In genomic region chr11:110973401-110973980, GRCh38 we compare ENCODE assay signal across 21 cellular contexts.
DNase-seq lines count a peak whose midpoint lies in the region; ATAC-seq, FAIRE-seq and TF ChIP-seq lines count a peak whose summit lies in the region.
"Had no signal": no experiment of that assay in that cellular context is flagged by ENCODE, and none has a peak within 500 bp of the region (broad histone marks: within the 10 kb centered on the region; RNA-seq: fewer than 3 reads in every experiment).

No MANE protein-coding gene starts in this region.

- H3K4me2 ChIP-seq in GM23338, result no peak overlapping the region

- no peaks in the 10 kb centered on the region for H3K9me3 Mint-ChIP-seq in GM23338
- H3K9me3 Mint-ChIP-seq: CD4-positive, alpha-beta T cell; T-helper 1 cell treated with Interleukin-12 subunit alpha and Interleukin-12 subunit beta and Interleukin-4 antibody, amounts not matched to agents 30 μg/mL and 1 μg/mL, for 36 hours had no signal

- H3K36me3 ChIP-seq in ACC112 (ENCODE audit: insufficient read depth, low read length), result no peaks in the 10 kb centered on the region
- H3K36me3 ChIP-seq in GM23338 (ENCODE audit: insufficient read depth), result no peaks in the 10 kb centered on the region
- no peaks in the 10 kb centered on the region for H3K36me3 ChIP-seq in bronchial epithelial cell (ENCODE audit: control insufficient read depth, insufficient read depth, low read length)
- no peaks in the 10 kb centered on the region for H3K36me3 ChIP-seq in psoas muscle (ENCODE audit: insufficient read depth in 1 of 2, low read depth in 1 of 2)
- H3K36me3 ChIP-seq in colonic mucosa, result no peaks in the 10 kb centered on the region

- TF ChIP-seq CTCF in GM23338 (conservative IDR thresholded peaks at IDR 0.05; ENCODE audit: low read depth in 2 of 2) (no peak), bronchial epithelial cell (IDR thresholded peaks at IDR 0.05; ENCODE audit: insufficient read depth, low read length, severe bottlenecking) (no peak), psoas muscle (IDR thresholded peaks at IDR 0.05) (no peak), colonic mucosa (IDR thresholded peaks at IDR 0.05) (no peak)

- no peak for DNase-seq in GM23338 (ENCODE audit: low spot score)
- DNase-seq in bronchial epithelial cell (ENCODE audit: low read depth), result no peak
- no peak for DNase-seq in psoas muscle
- DNase-seq in colonic mucosa, result no peak
- DNase-seq in occipital lobe (lab: John Stamatoyannopoulos, UW), result no peak
- DNase-seq: CD4-positive, alpha-beta T cell; COR-L47; DMS 273 treated with DMSO at 0.1 percent for 48 hours; DMS79 treated with DMSO at 0.1 percent for 48 hours; NCI-H1417; NCI-H1694 treated with DMSO at 0.1 percent for 48 hours; NCI-H510A treated with DMSO at 0.1 percent for 48 hours; NCI-H82; Right ventricle myocardium superior had no signal

- H3K27me3 Mint-ChIP-seq in GM23338 (ENCODE audit: insufficient read depth, low read depth, poor library complexity), result peaks cover 4% of the 10 kb centered on the region

- H3K36me3 Mint-ChIP-seq in GM23338 (ENCODE audit: low read depth), result no peaks in the 10 kb centered on the region

- H4K20me1 ChIP-seq in GM23338 (replicated peaks; ENCODE audit: insufficient read depth), result no peaks in the 10 kb centered on the region

- peaks cover 25% of the 10 kb centered on the region for H3K4me1 ChIP-seq in ACC112 (ENCODE audit: control insufficient read depth, insufficient read depth, low read length, unreplicated experiment)
- no peaks in the 10 kb centered on the region for H3K4me1 ChIP-seq in GM23338 (ENCODE audit: insufficient read depth)
- H3K4me1 ChIP-seq in psoas muscle, result no peaks in the 10 kb centered on the region
- H3K4me1 ChIP-seq in colonic mucosa, result no peaks in the 10 kb centered on the region
- H3K4me1 ChIP-seq: A549 had no signal

- no peaks in the 10 kb centered on the region for H3F3A ChIP-seq in GM23338 (replicated peaks; ENCODE audit: low read depth)

- H2AFZ ChIP-seq in ACC112 (ENCODE audit: low read length, unreplicated experiment) (peak overlapping the region; percentile 17), GM23338 (peak overlapping the region; percentile 67; the same call in 1 of the 2 replicates)

- H3K27ac Mint-ChIP-seq in GM23338, result no peak overlapping the region
- H3K27ac Mint-ChIP-seq: CD4-positive, alpha-beta T cell; IgD-negative memory B cell; T-helper 1 cell treated with Interleukin-12 subunit alpha and Interleukin-12 subunit beta and Interleukin-4 antibody, amounts not matched to agents 30 μg/mL and 1 μg/mL, for 36 hours had no signal

- H3K79me2 ChIP-seq in ACC112 (ENCODE audit: control insufficient read depth, insufficient read depth, low read length, unreplicated experiment) (no peaks in the 10 kb centered on the region), GM23338 (replicated peaks; ENCODE audit: insufficient read depth) (no peaks in the 10 kb centered on the region)

- H3K9me2 ChIP-seq in GM23338 (ENCODE audit: insufficient read depth), result peaks cover 8% of the 10 kb centered on the region; the same call in 1 of the 2 replicates

- no peak for TF ChIP-seq POLR2A in GM18505 (IDR thresholded peaks at IDR 0.05; ENCODE audit: borderline replicate concordance, extremely low read depth, insufficient read depth, insufficient read length)

- H3K4me1 Mint-ChIP-seq in GM23338, result no peaks in the 10 kb centered on the region; the same call in 2 of the 3 replicates

- 31 to 41% (median 33%) methylated on average over 2 of the region's 2 CpGs for WGBS in psoas muscle, 3 donors

- H3K27me3 ChIP-seq in ACC112 (ENCODE audit: insufficient read depth, low read length) (no peaks in the 10 kb centered on the region), GM23338 (ENCODE audit: insufficient read depth) (no peaks in the 10 kb centered on the region), bronchial epithelial cell (ENCODE audit: control insufficient read depth, insufficient read depth, low read length) (no peaks in the 10 kb centered on the region), psoas muscle (ENCODE audit: insufficient read depth in 3 of 3, low read length in 2 of 3) (no peaks in the 10 kb centered on the region), colonic mucosa (no peaks in the 10 kb centered on the region)

- peak; percentile 50 for FAIRE-seq in bronchial epithelial cell (lab: Jason Lieb, UNC)
- FAIRE-seq: A549, GM18507, H1 had no signal

- H3K9me3 ChIP-seq in psoas muscle, result peaks cover 3% of the 10 kb centered on the region
- no peaks in the 10 kb centered on the region for H3K9me3 ChIP-seq in colonic mucosa
- H3K9me3 ChIP-seq: A549 had no signal

- H3K27ac ChIP-seq in ACC112 (ENCODE audit: low read depth, low read length) (peak overlapping the region; percentile 70), GM23338 (ENCODE audit: low read depth) (no peak overlapping the region), psoas muscle (no peak overlapping the region), colonic mucosa (no peak overlapping the region)
- H3K27ac ChIP-seq: A549 had no signal

- H3K9ac ChIP-seq in colonic mucosa (ENCODE audit: low read depth in 2 of 2, low read length in 2 of 2), result no peak overlapping the region

- intact Hi-C loops in psoas muscle (cut with DNase I), result no loop called here
- intact Hi-C loops in colonic mucosa (cut with DNase I), result no loop called here

- ATAC-seq in GM23338 (no peak), psoas muscle (peak; percentile 49 to 88 (median 62)), GM18505 (IDR thresholded peaks at IDR 0.05; ENCODE audit: unreplicated experiment) (no peak)

- H3K4me3 ChIP-seq in ACC112 (ENCODE audit: low read depth, low read length) (no peak overlapping the region), GM23338 (no peak overlapping the region), bronchial epithelial cell (ENCODE audit: low read depth, low read length) (no peak overlapping the region), psoas muscle (no peak overlapping the region), colonic mucosa (no peak overlapping the region)
- H3K4me3 ChIP-seq: A549 had no signal

- no peak overlapping the region for H3K4me3 Mint-ChIP-seq in GM23338
- H3K4me3 Mint-ChIP-seq: CD4-positive, alpha-beta T cell; IgD-negative memory B cell; T-helper 1 cell treated with Interleukin-12 subunit alpha and Interleukin-12 subunit beta and Interleukin-4 antibody, amounts not matched to agents 30 μg/mL and 1 μg/mL, for 36 hours had no signal

TF ChIP-seq in GM23338, 12 proteins besides CTCF, POLR2A, EP300 and RAD21:
- TF ChIP-seq NANOG (IDR thresholded peaks at IDR 0.05; ENCODE audit: borderline replicate concordance) (no peak), ZNF114 (CRISPR knock-in tag; IDR thresholded peaks at IDR 0.05) (no peak), CREB1 (CRISPR knock-in tag; IDR thresholded peaks at IDR 0.05; ENCODE audit: low read depth) (no peak), ETS1 (IDR thresholded peaks at IDR 0.05) (no peak), EZH2phosphoT487 (IDR thresholded peaks at IDR 0.05; ENCODE audit: unreplicated experiment) (no peak)

Comparison
In these comparisons a context has a peak if more than half of its experiments do, and no peak if none do; other contexts are left out.
1. ATAC-seq: peak in psoas muscle (4 of 4); none in GM23338 (single experiment) and GM18505 (single experiment).